In genomic region chr15:86362556-86362955, GRCh38 we compare ENCODE assay signal across 20 cellular contexts.
DNase-seq lines count a peak whose midpoint lies in the region; ATAC-seq, FAIRE-seq and TF ChIP-seq lines count a peak whose summit lies in the region.
"Had no signal": no experiment of that assay in that cellular context is flagged by ENCODE, and none has a peak within 500 bp of the region (broad histone marks: within the 10 kb centered on the region; RNA-seq: fewer than 3 reads in every experiment).

No MANE protein-coding gene starts in this region.

- H3K27ac Mint-ChIP-seq in astrocyte (ENCODE audit: unreplicated experiment) = peak overlapping the region; percentile 73
- H3K27ac Mint-ChIP-seq: activated naive CD4-positive, alpha-beta T cell treated with anti-CD3 and anti-CD28 coated beads, Interleukin-2, amount 50 U/mL, for 24 hours; CD4-positive, CD25-positive, alpha-beta regulatory T cell; effector memory CD8-positive, alpha-beta T cell; HFFc6 had no signal

- no peaks in the 10 kb centered on the region for H3K27me3 Mint-ChIP-seq in astrocyte (ENCODE audit: low read depth, unreplicated experiment)
- H3K27me3 Mint-ChIP-seq: CD4-positive, CD25-positive, alpha-beta regulatory T cell had no signal

- H3K36me3 ChIP-seq in astrocyte (ENCODE audit: insufficient read depth, low read length) = no peaks in the 10 kb centered on the region

- ATAC-seq in GM19023 (IDR thresholded peaks at IDR 0.05; ENCODE audit: unreplicated experiment) (no peak), HG02610 (IDR thresholded peaks at IDR 0.05; ENCODE audit: unreplicated experiment) (no peak), HG03565 (IDR thresholded peaks at IDR 0.05; ENCODE audit: unreplicated experiment) (no peak)
- ATAC-seq: effector memory CD8-positive, alpha-beta T cell; SK-N-SH treated with all-trans-retinoic acid at 6 μM for 48 hours had no signal

- no peak overlapping the region for H3K4me3 ChIP-seq in astrocyte (ENCODE audit: insufficient read depth, low read depth, low read length)

- FAIRE-seq in H54 (lab: Jason Lieb, UNC) = no peak
- FAIRE-seq in astrocyte (lab: Jason Lieb, UNC) = no peak
- FAIRE-seq: islet of Langerhans had no signal

- no peak for TF ChIP-seq POLR2A in H54 (IDR thresholded peaks at IDR 0.05; ENCODE audit: low read depth, low read length)

- H3K36me3 Mint-ChIP-seq in astrocyte (ENCODE audit: low read depth, unreplicated experiment) = no peaks in the 10 kb centered on the region
- H3K36me3 Mint-ChIP-seq: activated naive CD4-positive, alpha-beta T cell treated with anti-CD3 and anti-CD28 coated beads, Interleukin-2, amount 50 U/mL, for 24 hours; CD4-positive, CD25-positive, alpha-beta regulatory T cell had no signal

- no peaks in the 10 kb centered on the region for H4K20me1 ChIP-seq in astrocyte (ENCODE audit: insufficient read depth, low read length)

- no peaks in the 10 kb centered on the region for H3K79me2 ChIP-seq in astrocyte (ENCODE audit: insufficient read depth, low read length)

- no peaks in the 10 kb centered on the region for H3K9me3 ChIP-seq in astrocyte (ENCODE audit: insufficient read depth, low read depth, low read length)

- no peak overlapping the region for H3K4me3 Mint-ChIP-seq in astrocyte (ENCODE audit: unreplicated experiment)
- H3K4me3 Mint-ChIP-seq: activated naive CD4-positive, alpha-beta T cell treated with anti-CD3 and anti-CD28 coated beads, Interleukin-2, amount 50 U/mL, for 24 hours; CD4-positive, CD25-positive, alpha-beta regulatory T cell; effector memory CD8-positive, alpha-beta T cell; HFFc6 had no signal

- peak; percentile 72 for DNase-seq in NK-92 treated with Interleukin-12 subunit alpha and Interleukin-12 subunit beta, amount 100 ng/mL, for 24 hours (lab: John Stamatoyannopoulos, UW)
- no peak for DNase-seq in NK-92 (lab: John Stamatoyannopoulos, UW; ENCODE audit: unreplicated experiment)
- peak; percentile 12 for DNase-seq in H54 (ENCODE audit: insufficient read length, low spot score)
- peak; percentile 70 for DNase-seq in astrocyte (ENCODE audit: low read depth)
- peak; percentile 96 for DNase-seq in islet precursor cell
- DNase-seq: caudate nucleus; CD4-positive, CD25-positive, alpha-beta regulatory T cell; DMS79 treated with DMSO at 0.1 percent for 48 hours; effector memory CD8-positive, alpha-beta T cell; HFFc6; NCI-H1436 treated with DMSO at 0.1 percent for 48 hours; NCI-H510A had no signal

- no peak overlapping the region for H3K4me2 ChIP-seq in astrocyte (ENCODE audit: low read length)
- H3K4me2 ChIP-seq: KMS-11 had no signal

- no peaks in the 10 kb centered on the region for H3K9me3 Mint-ChIP-seq in astrocyte (ENCODE audit: unreplicated experiment)
- H3K9me3 Mint-ChIP-seq: effector memory CD8-positive, alpha-beta T cell had no signal

- H3K27ac ChIP-seq in astrocyte (ENCODE audit: low read depth, low read length) = no peak overlapping the region
- H3K27ac ChIP-seq: 22Rv1, KMS-11 had no signal

- H3K27me3 ChIP-seq in astrocyte (ENCODE audit: insufficient read depth, low read length) = no peaks in the 10 kb centered on the region

- H2AFZ ChIP-seq in astrocyte (ENCODE audit: low read depth, low read length) = no peak overlapping the region

- TF ChIP-seq CTCF in astrocyte (IDR thresholded peaks at IDR 0.05; ENCODE audit: insufficient read depth, low read depth, low read length) = no peak

- no peak overlapping the region for H3K9ac ChIP-seq in astrocyte (ENCODE audit: low read length)
- H3K9ac ChIP-seq: KMS-11 had no signal

- H3K4me1 Mint-ChIP-seq in astrocyte (ENCODE audit: low read depth, unreplicated experiment) = peaks cover 3% of the 10 kb centered on the region
- H3K4me1 Mint-ChIP-seq: activated naive CD4-positive, alpha-beta T cell treated with anti-CD3 and anti-CD28 coated beads, Interleukin-2, amount 50 U/mL, for 24 hours; CD4-positive, CD25-positive, alpha-beta regulatory T cell had no signal

- H3K4me1 ChIP-seq in astrocyte (ENCODE audit: insufficient read depth, low read length) = no peaks in the 10 kb centered on the region
